Comparison of ENCODE assay signal across 24 cellular contexts in genomic region chr2:197853549-197853948, GRCh38.
"Had no signal": no experiment of that assay in that cellular context is flagged by ENCODE, and none has a peak within 500 bp of the region (broad histone marks: within the 10 kb centered on the region; RNA-seq: fewer than 3 reads in every experiment).

No MANE protein-coding gene starts in this region.

- H3K4me3 Mint-ChIP-seq: activated CD4-positive, alpha-beta T cell treated with anti-CD3 and anti-CD28 coated beads, Interleukin-2, amount 10 ng/mL, durations not matched to agents 24 days and 14 days; activated CD8-positive, alpha-beta memory T cell treated with anti-CD3 and anti-CD28 coated beads, Interleukin-2, amount 10 ng/mL, durations not matched to agents 7 days and 5 days; activated T-cell treated with anti-CD3 and anti-CD28 coated beads, Interleukin-2, amount 50 U/mL, for 4 hours; brain; WTC11 had no signal

- ATAC-seq: activated CD8-positive, alpha-beta memory T cell treated with anti-CD3 and anti-CD28 coated beads, Interleukin-2, amount 10 ng/mL, durations not matched to agents 7 days and 5 days; activated T-cell treated with anti-CD3 and anti-CD28 coated beads, Interleukin-2, amount 50 U/mL, for 4 hours; SK-N-SH treated with all-trans-retinoic acid at 6 μM for 48 hours; WTC11 had no signal

- H3K4me1 Mint-ChIP-seq: activated CD8-positive, alpha-beta memory T cell treated with anti-CD3 and anti-CD28 coated beads, Interleukin-2, amount 10 ng/mL, durations not matched to agents 7 days and 5 days had no signal

- DNase-seq: activated CD4-positive, alpha-beta T cell treated with anti-CD3 and anti-CD28 coated beads for 1 hour; activated CD4-positive, alpha-beta T cell treated with anti-CD3 and anti-CD28 coated beads, Interleukin-2, amount 10 ng/mL, durations not matched to agents 24 days and 14 days; activated CD4-positive, alpha-beta T cell treated with anti-CD3 and anti-CD28 coated beads, Interleukin-2, amount 50 U/mL, for 48 hours; activated CD8-positive, alpha-beta memory T cell treated with anti-CD3 and anti-CD28 coated beads, Interleukin-2, amount 10 ng/mL, durations not matched to agents 7 days and 5 days; activated gamma-delta T cell treated with Interleukin-2 at 50 U/mL for 16 hours; activated naive CD4-positive, alpha-beta T cell treated with anti-CD3 and anti-CD28 coated beads, Interleukin-2, amount 50 U/mL, for 16 hours; activated T-cell treated with anti-CD3 and anti-CD28 coated beads, Interleukin-2, amount 50 U/mL, for 4 hours; Kasumi-1; KBM-7; NCI-H1105 treated with DMSO at 0.1 percent for 48 hours; NCI-H1436 treated with DMSO at 0.1 percent for 48 hours; NCI-H187; NCI-H2081; NCI-H510A treated with DMSO at 0.1 percent for 48 hours; NCI-H69; Peyer's patch; Right ventricle myocardium superior; SW 1271 had no signal

- H3K36me3 Mint-ChIP-seq: activated CD8-positive, alpha-beta memory T cell treated with anti-CD3 and anti-CD28 coated beads, Interleukin-2, amount 10 ng/mL, durations not matched to agents 7 days and 5 days; brain; WTC11 had no signal

- H3K27me3 ChIP-seq: Peyer's patch, SJSA1 had no signal

- H3K27me3 Mint-ChIP-seq: activated CD4-positive, alpha-beta T cell treated with anti-CD3 and anti-CD28 coated beads, Interleukin-2, amount 10 ng/mL, durations not matched to agents 24 days and 14 days; brain had no signal

- H3K27ac Mint-ChIP-seq: activated CD4-positive, alpha-beta T cell treated with anti-CD3 and anti-CD28 coated beads, Interleukin-2, amount 10 ng/mL, durations not matched to agents 24 days and 14 days; activated CD8-positive, alpha-beta memory T cell treated with anti-CD3 and anti-CD28 coated beads, Interleukin-2, amount 10 ng/mL, durations not matched to agents 7 days and 5 days; activated T-helper 2 cell treated with anti-CD3 and anti-CD28 coated beads, Interferon-gamma antibody, Interleukin-2, Interleukin-4, amounts not matched to agents 10 μg/mL and 5 μg/mL and 100 μg/mL, durations not matched to agents 14 hours and 24 hours and 36 hours; brain; WTC11 had no signal

- H3K4me1 ChIP-seq: Peyer's patch, SJSA1 had no signal

- H3K9me3 ChIP-seq: Peyer's patch, SJSA1 had no signal

- H3K27ac ChIP-seq: Peyer's patch, RWPE1, SJSA1 had no signal

- H3K4me3 ChIP-seq: Peyer's patch, SJSA1 had no signal

- H3K36me3 ChIP-seq: Peyer's patch, SJSA1 had no signal

- H3K9me3 Mint-ChIP-seq: activated T-cell treated with anti-CD3 and anti-CD28 coated beads, Interleukin-2, amount 50 U/mL, for 4 hours; brain had no signal
